Comparison of ENCODE assay signal across 12 cellular contexts in the genomic region with DNA sequence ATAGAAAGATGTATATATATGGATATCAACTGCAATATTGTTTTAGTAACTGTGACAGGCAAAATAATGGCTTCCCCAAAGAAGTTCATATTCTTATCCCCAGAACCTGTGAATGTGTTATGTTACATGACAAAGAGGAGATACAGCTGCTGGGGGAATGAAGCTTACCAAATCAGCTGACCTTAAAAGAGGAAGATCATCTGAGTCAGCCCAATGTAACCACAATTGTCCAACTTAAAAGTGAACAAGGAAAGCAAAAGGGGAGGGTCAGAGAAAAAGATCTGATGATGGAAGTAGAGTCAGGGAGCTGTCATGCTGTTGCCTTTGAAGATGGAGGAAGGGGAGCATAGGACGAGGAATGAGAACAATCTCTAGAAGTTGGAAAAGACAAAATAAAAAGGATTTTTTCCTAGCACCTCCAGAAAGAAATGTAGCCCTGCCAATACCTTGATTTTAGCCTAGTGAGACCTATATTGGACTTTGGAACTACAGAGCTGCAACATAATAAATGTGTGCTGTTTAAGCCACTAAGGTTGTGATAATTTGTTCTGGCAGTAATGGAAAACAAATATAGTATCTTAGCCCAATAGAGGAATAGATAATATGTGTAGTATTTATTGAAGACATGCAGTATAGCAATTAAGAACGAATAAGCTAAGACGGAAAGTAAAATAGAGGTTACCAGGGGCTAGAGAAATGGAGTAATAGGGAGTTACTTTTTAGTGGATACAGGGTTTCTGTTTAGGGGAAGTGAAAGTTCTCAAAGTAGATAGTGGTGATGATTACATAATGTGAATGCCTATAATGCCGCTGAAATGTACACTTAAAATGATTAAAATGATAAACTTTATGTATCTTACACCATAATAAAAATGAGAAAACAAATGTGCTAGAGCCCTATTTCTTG.
DNase-seq lines count a peak whose midpoint lies in the region; ATAC-seq and TF ChIP-seq lines count a peak whose summit lies in the region.
"Had no signal": no experiment of that assay in that cellular context is flagged by ENCODE, and none has a peak within 500 bp of the region (broad histone marks: within the 10 kb centered on the region; RNA-seq: fewer than 3 reads in every experiment).

No MANE protein-coding gene starts in this region.

- H3K4me1 Mint-ChIP-seq in CD14-positive monocyte (peaks cover 42% of the 10 kb centered on the region), HFFc6 (ENCODE audit: low read depth) (peaks cover 70% of the 10 kb centered on the region)
- H3K4me1 Mint-ChIP-seq: CD8-positive, alpha-beta memory T cell had no signal

- intact Hi-C loops in CD14-positive monocyte (cut with micrococcal nuclease): loop anchor here (2.0 kb wide), 1 partner anchor 103 kb away; no protein-coding TSS in a partner anchor

- peak overlapping the region; percentile 96 to 99 (median 98) for H3K27ac Mint-ChIP-seq in CD14-positive monocyte
- peak overlapping the region; percentile 66 for H3K27ac Mint-ChIP-seq in HFFc6

- H3K36me3 Mint-ChIP-seq in CD14-positive monocyte (no peaks in the 10 kb centered on the region), HFFc6 (ENCODE audit: low read depth) (no peaks in the 10 kb centered on the region)
- H3K36me3 Mint-ChIP-seq: CD8-positive, alpha-beta memory T cell had no signal

- H3K4me3 Mint-ChIP-seq in CD14-positive monocyte (peak overlapping the region; percentile 54 to 82), HFFc6 (peak overlapping the region; percentile 34)
- H3K4me3 Mint-ChIP-seq: CD8-positive, alpha-beta memory T cell had no signal

- H2AFZ ChIP-seq in OCI-LY3 (ENCODE audit: low read depth, low read length): no peak overlapping the region

- ATAC-seq in GM19467 (IDR thresholded peaks at IDR 0.05; ENCODE audit: unreplicated experiment): no peak
- no peak for ATAC-seq in HG03457 (IDR thresholded peaks at IDR 0.05; ENCODE audit: unreplicated experiment)

- H4K20me1 ChIP-seq in OCI-LY3 (ENCODE audit: insufficient read depth, low read length): no peaks in the 10 kb centered on the region

- H3K27me3 ChIP-seq in OCI-LY3 (ENCODE audit: low read depth, low read length): no peaks in the 10 kb centered on the region

- no peaks in the 10 kb centered on the region for H3K9me3 ChIP-seq in OCI-LY3 (ENCODE audit: insufficient read depth, low read length)

- H3K27me3 Mint-ChIP-seq in CD14-positive monocyte (ENCODE audit: low read depth in 3 of 3) (peaks cover 0 to 5% (median under 1%) of the 10 kb centered on the region in 3 donors), HFFc6 (ENCODE audit: insufficient read depth) (peaks cover 1% of the 10 kb centered on the region)

- H3K79me2 ChIP-seq in OCI-LY3 (ENCODE audit: low read length): no peaks in the 10 kb centered on the region

- H3K9me3 Mint-ChIP-seq in CD14-positive monocyte (peaks cover 0 to 5% (median 0%) of the 10 kb centered on the region in 7 donors), HFFc6 (no peaks in the 10 kb centered on the region)
- H3K9me3 Mint-ChIP-seq: CD8-positive, alpha-beta memory T cell had no signal

- peaks cover 16% of the 10 kb centered on the region for H3K4me1 ChIP-seq in OCI-LY3 (ENCODE audit: low read length)

- no peak overlapping the region for H3K9ac ChIP-seq in OCI-LY3 (ENCODE audit: low read length)

- H3K36me3 ChIP-seq in OCI-LY3 (replicated peaks; ENCODE audit: low read depth, low read length): no peaks in the 10 kb centered on the region
- H3K36me3 ChIP-seq: WERI-Rb-1 had no signal

- no peak for TF ChIP-seq CTCF in CD14-positive monocyte (IDR thresholded peaks at IDR 0.05)
- no peak for TF ChIP-seq CTCF in HFFc6 (IDR thresholded peaks at IDR 0.05)
- TF ChIP-seq CTCF in OCI-LY3 (IDR thresholded peaks at IDR 0.05; ENCODE audit: low read depth, low read length): no peak

- DNase-seq in CD14-positive monocyte (ENCODE audit: low spot score): peak; percentile 61
- DNase-seq in HFFc6: peak; percentile 41
- DNase-seq in globus pallidus (ENCODE audit: low spot score): peak; percentile 34
- DNase-seq in activated naive CD4-positive, alpha-beta T cell treated with Interleukin-2 at 50 U/mL for 16 hours: no peak
- no peak for DNase-seq in NCI-H524 treated with DMSO at 0.1 percent for 48 hours (lab: John Stamatoyannopoulos, UW)
- DNase-seq: CD8-positive, alpha-beta memory T cell; NCI-H1436; WERI-Rb-1 had no signal

- peak overlapping the region; percentile 3 for H3K4me2 ChIP-seq in OCI-LY3 (ENCODE audit: low read length)

- H3K4me3 ChIP-seq in OCI-LY3 (ENCODE audit: low read length): no peak overlapping the region
- H3K4me3 ChIP-seq: lung had no signal

- no peak overlapping the region for H3K27ac ChIP-seq in OCI-LY3 (ENCODE audit: low read length)
- H3K27ac ChIP-seq: WERI-Rb-1 had no signal

Comparison
In these comparisons a context has a peak if more than half of its experiments do, and no peak if none do; other contexts are left out.
1. DNase-seq: peak in CD14-positive monocyte (single experiment), HFFc6 (single experiment) and globus pallidus (single experiment); none in activated naive CD4-positive, alpha-beta T cell treated with Interleukin-2 at 50 U/mL for 16 hours (single experiment) and NCI-H524 treated with DMSO at 0.1 percent for 48 hours (single experiment).